ENCODE assay signal across 9 cellular contexts in the genomic region with DNA sequence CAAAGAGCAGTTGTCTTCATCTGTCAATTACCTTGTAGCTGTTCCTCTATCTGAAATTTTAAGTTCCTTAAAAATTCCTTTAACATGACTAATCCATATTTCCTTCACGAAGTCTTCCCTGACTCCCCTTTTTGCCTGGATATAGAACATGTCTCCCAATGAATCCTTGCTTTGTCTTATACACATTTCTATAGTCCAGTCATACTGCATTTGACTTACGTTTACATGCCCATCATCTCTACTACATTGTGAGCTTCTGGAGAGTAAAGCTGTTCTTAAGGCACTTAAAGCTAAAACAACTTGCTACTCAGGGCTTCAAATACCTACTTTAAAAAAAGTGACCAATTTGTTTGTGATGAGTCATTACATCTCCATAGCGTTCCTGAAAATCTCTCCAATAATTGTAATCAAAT. TPM values are rescaled to one million over a fixed set of nuclear protein-coding genes. Genes with fewer than 3 reads are reported as not detected.
DNase-seq lines count a peak whose midpoint lies in the region; ATAC-seq, FAIRE-seq and TF ChIP-seq lines count a peak whose summit lies in the region.
"Had no signal": no experiment of that assay in that cellular context is flagged by ENCODE, and none has a peak within 500 bp of the region (broad histone marks: within the 10 kb centered on the region; RNA-seq: fewer than 3 reads in every experiment).

No MANE protein-coding gene starts in this region.

- H4K20me1 ChIP-seq in endothelial cell of umbilical vein (replicated peaks; ENCODE audit: control insufficient read depth, extremely low read depth, insufficient read depth, low read length), result no peaks in the 10 kb centered on the region

- no peaks in the 10 kb centered on the region for H3K36me3 ChIP-seq in endothelial cell of umbilical vein (ENCODE audit: control insufficient read depth in 2 of 2, extremely low read depth in 1 of 2, insufficient read depth in 2 of 2, low read length in 2 of 2)
- no peaks in the 10 kb centered on the region for H3K36me3 ChIP-seq in gastrocnemius medialis
- H3K36me3 ChIP-seq: Peyer's patch had no signal

- peak overlapping the region; percentile 54 for H3K4me2 ChIP-seq in endothelial cell of umbilical vein (ENCODE audit: insufficient read depth, low read length)

- POLR2A ChIA-PET in endothelial cell of umbilical vein (lab: Charles Lee), result interaction anchor here (0.7 to 1.1 kb wide), 3 partner anchors 140 to 219 kb away, joined by 3 to 5 read pairs (median 3); a partner anchor contains a TSS

- H3K4me3 ChIP-seq in endothelial cell of umbilical vein (replicated peaks in 1 of 3; ENCODE audit: insufficient read depth in 1 of 3, low read depth in 1 of 3, low read length in 3 of 3), result no peak overlapping the region
- H3K4me3 ChIP-seq in gastrocnemius medialis, result no peak overlapping the region
- H3K4me3 ChIP-seq: Peyer's patch had no signal

- dilution Hi-C loops in endothelial cell of umbilical vein (cut with MboI; ENCODE audit: extremely low pct_ligation_motif_present, low sequenced_read_pairs), result no loop called here

- peak; percentile 8 for FAIRE-seq in endothelial cell of umbilical vein (lab: Jason Lieb, UNC)

- CTCF ChIA-PET in endothelial cell of umbilical vein (lab: Charles Lee), result interaction anchor here (0.6 to 2.8 kb wide), 59 partner anchors 8 to 565 kb away, joined by 3 to 98 read pairs (median 5); partner anchors contain the start of gene TRAF3IP2

- H3K27ac ChIP-seq in endothelial cell of umbilical vein (ENCODE audit: insufficient read depth, low read depth, low read length), result peak overlapping the region; percentile 59
- peak overlapping the region in 3 of 4 donors; percentile 95 to 99 (median 99) for H3K27ac ChIP-seq in gastrocnemius medialis
- H3K27ac ChIP-seq: Peyer's patch had no signal

- no peak overlapping the region for H2AFZ ChIP-seq in endothelial cell of umbilical vein (ENCODE audit: low read depth, low read length)

- no peak for TF ChIP-seq CTCF in endothelial cell of umbilical vein (IDR thresholded peaks at IDR 0.05; ENCODE audit: extremely low read depth in 1 of 2, insufficient read depth in 1 of 2, low read depth in 1 of 2, low read length in 2 of 2)
- no peak for TF ChIP-seq CTCF in gastrocnemius medialis (IDR thresholded peaks at IDR 0.05 in 4 of 5, conservative IDR thresholded peaks at IDR 0.05 in 1 of 5)
- TF ChIP-seq CTCF in GM10266 (IDR thresholded peaks at IDR 0.05; ENCODE audit: control insufficient read depth, insufficient read depth, low read depth, missing control alignments), result no peak

- in situ Hi-C loops in gastrocnemius medialis (cut with MboI; ENCODE audit: low sequenced_read_pairs in 4 of 4), result no loop called here

- DNase-seq in HCEC 1CT (peak; percentile 66), OCI-M1 (lab: John Stamatoyannopoulos, UW) (peak; percentile 48), endothelial cell of umbilical vein (ENCODE audit: low read depth, low spot score) (peak; percentile 65), gastrocnemius medialis (no peak), T-helper 9 cell (no peak), GM10266 (ENCODE audit: extremely low spot score) (no peak), NCI-H524 treated with DMSO at 0.1 percent for 48 hours (lab: John Stamatoyannopoulos, UW) (no peak)
- DNase-seq: occipital lobe, Peyer's patch had no signal

- no peak for ATAC-seq in gastrocnemius medialis

- BruUV-seq in endothelial cell of umbilical vein (replicated peaks; lab: Mats Ljungman, UMichigan), result no TSS peak

- H3K9ac ChIP-seq in endothelial cell of umbilical vein (replicated peaks; ENCODE audit: extremely low read depth, insufficient read depth, low read length), result no peak overlapping the region

- TF ChIP-seq POLR2A in endothelial cell of umbilical vein (IDR thresholded peaks at IDR 0.05; ENCODE audit: low read depth, low read length), result no peak
- TF ChIP-seq POLR2A in gastrocnemius medialis (IDR thresholded peaks at IDR 0.05), result no peak

- peaks cover 71% of the 10 kb centered on the region for H3K79me2 ChIP-seq in endothelial cell of umbilical vein (ENCODE audit: control insufficient read depth, insufficient read depth, low read length)

- peaks cover 29% of the 10 kb centered on the region for H3K4me1 ChIP-seq in endothelial cell of umbilical vein (ENCODE audit: control insufficient read depth, extremely low read depth, insufficient read depth, low read length)
- H3K4me1 ChIP-seq in gastrocnemius medialis, result peaks cover 46 to 62% of the 10 kb centered on the region in 2 donors

- H3K9me1 ChIP-seq in endothelial cell of umbilical vein (replicated peaks; ENCODE audit: control insufficient read depth, extremely low read depth, insufficient read depth, low read length), result no peaks in the 10 kb centered on the region

- H3K9me3 ChIP-seq in endothelial cell of umbilical vein (replicated peaks; ENCODE audit: control insufficient read depth, insufficient read depth, low read length) (no peaks in the 10 kb centered on the region), gastrocnemius medialis (no peaks in the 10 kb centered on the region)
- H3K9me3 ChIP-seq: Peyer's patch had no signal

- H3K27me3 ChIP-seq in endothelial cell of umbilical vein (ENCODE audit: control insufficient read depth in 2 of 2, insufficient read depth in 2 of 2, low read length in 2 of 2) (no peaks in the 10 kb centered on the region), gastrocnemius medialis (no peaks in the 10 kb centered on the region)
- H3K27me3 ChIP-seq: Peyer's patch had no signal

- intact Hi-C loops in endothelial cell of umbilical vein (cut with micrococcal nuclease), result loop anchor here (1.0 kb wide), 2 partner anchors 117 to 219 kb away; a partner anchor contains a TSS
- intact Hi-C loops in gastrocnemius medialis (cut with DNase I; ENCODE audit: low total_unique reads), result no loop called here

TF ChIP-seq in endothelial cell of umbilical vein, 7 proteins besides CTCF, POLR2A, EP300 and RAD21:
- peak; percentile 60 for TF ChIP-seq JUN (IDR thresholded peaks at IDR 0.05; ENCODE audit: borderline replicate concordance, insufficient read depth, insufficient read length, low read depth)
- no peak for TF ChIP-seq MYC (IDR thresholded peaks at IDR 0.05; ENCODE audit: low read depth, low read length)
- no peak for TF ChIP-seq MAX (IDR thresholded peaks at IDR 0.05; ENCODE audit: insufficient read depth, insufficient read length)
- peak; percentile 59 for TF ChIP-seq FOS (IDR thresholded peaks at IDR 0.05; ENCODE audit: borderline replicate concordance, insufficient read depth, low read length)

RNA-seq across cellular contexts. Expression of gene REV3L, which starts 4.9 kb away (rescaled TPM):
- total RNA-seq in endothelial cell of umbilical vein, result 19.5 and 22.7 TPM in 2 replicates
- 4.8 and 6.0 TPM in 2 replicates for polyA plus RNA-seq in endothelial cell of umbilical vein
- 8.1 and 8.4 TPM in 2 replicates for polyA plus RNA-seq in endothelial cell of umbilical vein (2011; cell fraction: cytosol; rRNA removed)
- 20.1 and 25.6 TPM in 2 replicates for polyA plus RNA-seq in endothelial cell of umbilical vein (2011; cell fraction: nucleus; rRNA removed)
- polyA plus RNA-seq in endothelial cell of umbilical vein (2012), result 9.7 and 13.9 TPM in 2 replicates
- 16.8 and 18.9 TPM in 2 replicates for polyA minus RNA-seq in endothelial cell of umbilical vein
- polyA minus RNA-seq in endothelial cell of umbilical vein (2011; cell fraction: cytosol; rRNA and poly(A)+ RNA removed), result 17.8 TPM
- polyA minus RNA-seq in endothelial cell of umbilical vein (2011; cell fraction: nucleus; rRNA and poly(A)+ RNA removed), result 59.9 and 81.7 TPM in 2 replicates
- 10 to 100 TPM; 25.9 to 79.1 (median 49.0) TPM for total RNA-seq in gastrocnemius medialis

Comparison
In these comparisons a context has a peak if more than half of its experiments do, and no peak if none do; other contexts are left out.
1. DNase-seq: peak in HCEC 1CT (single experiment), OCI-M1 (single experiment) and endothelial cell of umbilical vein (single experiment); none in gastrocnemius medialis (0 of 2), T-helper 9 cell (single experiment), GM10266 (single experiment) and NCI-H524 treated with DMSO at 0.1 percent for 48 hours (single experiment).